ENCODE assay signal across 24 cellular contexts in the genomic region with DNA sequence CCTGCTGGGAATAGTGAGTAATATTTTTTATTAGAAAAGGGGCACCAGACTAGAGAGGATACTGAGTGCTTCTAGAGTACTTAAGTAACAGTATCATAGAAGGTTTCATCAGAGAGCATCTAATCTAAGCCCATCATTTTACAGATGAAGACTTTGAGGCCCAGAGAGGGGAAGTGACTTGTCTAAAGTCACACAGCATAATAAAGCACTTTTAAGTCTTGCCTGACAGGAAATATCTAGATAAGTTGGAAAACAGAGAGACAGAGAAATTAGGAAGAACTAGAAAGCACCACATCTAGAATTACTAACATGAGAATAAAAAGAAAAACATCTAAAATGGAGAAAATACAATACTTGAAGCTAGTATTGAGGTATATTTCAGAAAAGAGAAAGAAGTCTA. TPM values are rescaled to one million over a fixed set of nuclear protein-coding genes. Genes with fewer than 3 reads are reported as not detected.
"Had no signal": no experiment of that assay in that cellular context is flagged by ENCODE, and none has a peak within 500 bp of the region (broad histone marks: within the 10 kb centered on the region; RNA-seq: fewer than 3 reads in every experiment).

No MANE protein-coding gene starts in this region.

- FAIRE-seq: keratinocyte, TTC549 had no signal

- DNase-seq: activated CD4-positive, alpha-beta memory T cell treated with anti-CD3 and anti-CD28 coated beads, Interleukin-2, amount 10 ng/mL, durations not matched to agents 7 days and 5 days; activated CD4-positive, alpha-beta T cell treated with anti-CD3 and anti-CD28 coated beads for 4 hours; activated CD8-positive, alpha-beta memory T cell treated with anti-CD3 and anti-CD28 coated beads, Interleukin-2, amount 10 ng/mL, durations not matched to agents 7 days and 5 days; activated naive CD4-positive, alpha-beta T cell; aorta; brain microvascular endothelial cell; central memory CD4-positive, alpha-beta T cell; colonic mucosa; foreskin melanocyte; stimulated activated CD4-positive, alpha-beta T cell treated with anti-CD3 and anti-CD28 coated beads, Interleukin-15, amount 100 ng/mL, for 24 hours; stimulated activated CD4-positive, alpha-beta T cell treated with anti-CD3 and anti-CD28 coated beads, Interleukin-2, amount 100 ng/mL, for 48 hours; upper lobe of left lung had no signal

- H3K27ac ChIP-seq: brain microvascular endothelial cell, colonic mucosa, right atrium auricular region, thoracic aorta, upper lobe of left lung had no signal

- H3K4me3 ChIP-seq: colonic mucosa, lung, right atrium auricular region, skin epidermis, thoracic aorta, upper lobe of left lung had no signal

- H3K36me3 ChIP-seq: brain microvascular endothelial cell, colonic mucosa, right atrium auricular region, thoracic aorta had no signal

- H3K4me3 Mint-ChIP-seq: activated CD4-positive, alpha-beta memory T cell treated with anti-CD3 and anti-CD28 coated beads, Interleukin-2, amount 10 ng/mL, durations not matched to agents 7 days and 5 days; activated CD8-positive, alpha-beta memory T cell treated with anti-CD3 and anti-CD28 coated beads, Interleukin-2, amount 10 ng/mL, durations not matched to agents 7 days and 5 days; activated T-helper 17 cell treated with anti-CD3 and anti-CD28 coated beads, Interleukin-2, amount 50 U/mL, for 72 hours; mesothelial cell of epicardium; neural crest cell; T-helper 2 cell treated with Interferon-gamma antibody and Interleukin-4, amounts not matched to agents 5 μg/mL and 100 μg/mL, for 36 hours; WTC11 had no signal

- H3K27me3 Mint-ChIP-seq: activated CD4-positive, alpha-beta memory T cell treated with anti-CD3 and anti-CD28 coated beads, Interleukin-2, amount 10 ng/mL, durations not matched to agents 7 days and 5 days; activated CD8-positive, alpha-beta memory T cell treated with anti-CD3 and anti-CD28 coated beads, Interleukin-2, amount 10 ng/mL, durations not matched to agents 7 days and 5 days; activated T-helper 17 cell treated with anti-CD3 and anti-CD28 coated beads, Interleukin-2, amount 50 U/mL, for 72 hours had no signal

- H3K36me3 Mint-ChIP-seq: mesothelial cell of epicardium, WTC11 had no signal

- ATAC-seq: activated CD8-positive, alpha-beta memory T cell treated with anti-CD3 and anti-CD28 coated beads, Interleukin-2, amount 10 ng/mL, durations not matched to agents 7 days and 5 days; activated T-helper 17 cell treated with anti-CD3 and anti-CD28 coated beads, Interleukin-2, amount 50 U/mL, for 72 hours had no signal

- H3K4me1 Mint-ChIP-seq: mesothelial cell of epicardium, neural crest cell had no signal

- H3K4me1 ChIP-seq: right atrium auricular region had no signal

- H3K27ac Mint-ChIP-seq: activated CD4-positive, alpha-beta memory T cell treated with anti-CD3 and anti-CD28 coated beads, Interleukin-2, amount 10 ng/mL, durations not matched to agents 7 days and 5 days; activated CD8-positive, alpha-beta memory T cell treated with anti-CD3 and anti-CD28 coated beads, Interleukin-2, amount 10 ng/mL, durations not matched to agents 7 days and 5 days; activated T-helper 17 cell treated with anti-CD3 and anti-CD28 coated beads, Interleukin-2, amount 50 U/mL, for 72 hours; mesothelial cell of epicardium; progenitor cell of endocrine pancreas; T-helper 2 cell treated with Interferon-gamma antibody and Interleukin-4, amounts not matched to agents 5 μg/mL and 100 μg/mL, for 36 hours had no signal

- H3K9me3 ChIP-seq: colonic mucosa, thoracic aorta, upper lobe of left lung had no signal

- H3K27me3 ChIP-seq: brain microvascular endothelial cell, colonic mucosa, right atrium auricular region, upper lobe of left lung had no signal

- H3K9me3 Mint-ChIP-seq: activated CD4-positive, alpha-beta memory T cell treated with anti-CD3 and anti-CD28 coated beads, Interleukin-2, amount 10 ng/mL, durations not matched to agents 7 days and 5 days; activated T-helper 17 cell treated with anti-CD3 and anti-CD28 coated beads, Interleukin-2, amount 50 U/mL, for 72 hours; neural crest cell; WTC11 had no signal

RNA-seq across cellular contexts. Expression of a gene that starts 6.1 kb away (rescaled TPM):
- total RNA-seq: mesothelial cell of epicardium had no signal
- polyA plus RNA-seq: keratinocyte had no signal
